ENCODE assay signal across 8 cellular contexts in the genomic region with DNA sequence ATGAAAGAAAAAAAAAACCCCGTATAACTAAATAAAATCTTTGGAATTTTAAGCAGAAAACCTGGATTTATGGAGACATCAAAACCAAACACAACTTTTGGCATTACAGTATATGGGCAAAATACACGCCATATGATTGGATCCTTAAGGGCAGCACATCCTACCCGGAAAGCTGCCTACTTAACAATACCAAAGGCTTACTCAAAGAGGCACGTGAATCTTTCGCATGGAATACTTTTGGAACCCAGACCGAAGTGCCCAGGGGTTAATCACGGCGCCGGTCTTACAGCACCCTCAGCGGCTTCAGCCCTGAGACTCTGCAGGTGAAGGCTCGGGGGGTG. TPM values are rescaled to one million over a fixed set of nuclear protein-coding genes. Genes with fewer than 3 reads are reported as not detected.
DNase-seq lines count a peak whose midpoint lies in the region; ATAC-seq, FAIRE-seq and TF ChIP-seq lines count a peak whose summit lies in the region.

No MANE protein-coding gene starts in this region.

- no peak overlapping the region for H3K27ac Mint-ChIP-seq in activated naive CD4-positive, alpha-beta T cell treated with anti-CD3 and anti-CD28 coated beads, Interleukin-2, amount 50 U/mL, for 24 hours
- H3K27ac Mint-ChIP-seq in activated naive CD4-positive, alpha-beta T cell treated with anti-CD3 and anti-CD28 coated beads, Interleukin-2, amount 50 U/mL, for 72 hours = no peak overlapping the region
- no peak overlapping the region for H3K27ac Mint-ChIP-seq in activated naive CD8-positive, alpha-beta T cell treated with anti-CD3 and anti-CD28 coated beads, Interleukin-2, amount 10 ng/mL, durations not matched to agents 7 days and 5 days
- no peak overlapping the region for H3K27ac Mint-ChIP-seq in Calu3 (ENCODE audit: unreplicated experiment)

- H3K9me3 ChIP-seq in iPS DF 6.9 (ENCODE audit: control insufficient read depth, insufficient read depth, low read length) (no peaks in the 10 kb centered on the region), small intestine (ENCODE audit: control insufficient read depth, low read depth) (no peaks in the 10 kb centered on the region)

- peaks cover 29% of the 10 kb centered on the region for H3K27me3 Mint-ChIP-seq in activated naive CD4-positive, alpha-beta T cell treated with anti-CD3 and anti-CD28 coated beads, Interleukin-2, amount 50 U/mL, for 24 hours
- H3K27me3 Mint-ChIP-seq in activated naive CD8-positive, alpha-beta T cell treated with anti-CD3 and anti-CD28 coated beads, Interleukin-2, amount 10 ng/mL, durations not matched to agents 7 days and 5 days = peaks cover 31% of the 10 kb centered on the region
- no peaks in the 10 kb centered on the region for H3K27me3 Mint-ChIP-seq in Calu3 (ENCODE audit: unreplicated experiment)

- BruUV-seq in Calu3 (replicated peaks; lab: Mats Ljungman, UMichigan) = no TSS peak

- no peaks in the 10 kb centered on the region for H3K9me3 Mint-ChIP-seq in activated naive CD4-positive, alpha-beta T cell treated with anti-CD3 and anti-CD28 coated beads, Interleukin-2, amount 50 U/mL, for 24 hours
- H3K9me3 Mint-ChIP-seq in activated naive CD4-positive, alpha-beta T cell treated with anti-CD3 and anti-CD28 coated beads, Interleukin-2, amount 50 U/mL, for 72 hours = no peaks in the 10 kb centered on the region
- no peaks in the 10 kb centered on the region for H3K9me3 Mint-ChIP-seq in activated naive CD8-positive, alpha-beta T cell treated with anti-CD3 and anti-CD28 coated beads, Interleukin-2, amount 10 ng/mL, durations not matched to agents 7 days and 5 days
- H3K9me3 Mint-ChIP-seq in Calu3 (ENCODE audit: low read depth, unreplicated experiment) = no peaks in the 10 kb centered on the region

- no CpG with 5 or more reads among the region's 11 CpGs for WGBS in iPS DF 6.9 (ENCODE audit: insufficient coverage, insufficient read length)
- 2 to 10% (median 4%) methylated on average over 11 of the region's 11 CpGs for WGBS in small intestine, 3 donors

- DNase-seq in activated naive CD4-positive, alpha-beta T cell treated with anti-CD3 and anti-CD28 coated beads, Interleukin-2, amount 50 U/mL, for 72 hours (ENCODE audit: low spot score in 2 of 2) = no peak
- no peak for DNase-seq in activated naive CD8-positive, alpha-beta T cell treated with anti-CD3 and anti-CD28 coated beads, Interleukin-2, amount 10 ng/mL, durations not matched to agents 7 days and 5 days
- no peak for DNase-seq in iPS DF 6.9 (ENCODE audit: low read depth, low spot score)
- DNase-seq in small intestine = peak; percentile 4
- DNase-seq in activated effector memory CD4-positive, alpha-beta T cell treated with Interleukin-2 at 50 U/mL for 16 hours = no peak
- no peak for DNase-seq in Calu3

- H3K4me3 ChIP-seq in iPS DF 6.9 (ENCODE audit: low read length) (peak overlapping the region; percentile 40; the same call in 1 of the 2 replicates), small intestine (ENCODE audit: low read depth in 1 of 2, low read length in 2 of 2) (peak overlapping the region; percentile 20 to 42)

- H3K36me3 ChIP-seq in iPS DF 6.9 (ENCODE audit: control insufficient read depth, insufficient read depth, low read length) (0 out of 2 replicates have a peak, but pooled peaks cover 3% of the 10 kb centered on the region), small intestine (ENCODE audit: control insufficient read depth in 2 of 2, insufficient read depth in 2 of 2, low read length in 2 of 2) (no peaks in the 10 kb centered on the region)

- ATAC-seq in activated naive CD4-positive, alpha-beta T cell treated with anti-CD3 and anti-CD28 coated beads, Interleukin-2, amount 50 U/mL, for 72 hours = no peak
- peak; percentile 55 for ATAC-seq in HG03442 (IDR thresholded peaks at IDR 0.05; ENCODE audit: unreplicated experiment)
- peak; percentile 20 for ATAC-seq in activated naive CD8-positive, alpha-beta T cell treated with anti-CD3 and anti-CD28 coated beads, Interleukin-2, amount 10 ng/mL, durations not matched to agents 7 days and 5 days (ENCODE audit: low read depth)

- H3K4me1 ChIP-seq in iPS DF 6.9 (ENCODE audit: control insufficient read depth, insufficient read depth, low read length) = no peaks in the 10 kb centered on the region
- no peaks in the 10 kb centered on the region for H3K4me1 ChIP-seq in small intestine (ENCODE audit: control insufficient read depth in 2 of 2, insufficient read depth in 1 of 2, low read depth in 1 of 2, low read length in 1 of 2)

- POLR2A ChIA-PET in activated naive CD8-positive, alpha-beta T cell treated with anti-CD3 and anti-CD28 coated beads, Interleukin-2, amount 10 ng/mL, durations not matched to agents 7 days and 5 days (lab: Charles Lee) = no interaction called here

- no peak for FAIRE-seq in small intestine (lab: Jason Lieb, UNC)

- no peaks in the 10 kb centered on the region for H3K27me3 ChIP-seq in iPS DF 6.9 (ENCODE audit: control insufficient read depth, insufficient read depth, low read length)
- H3K27me3 ChIP-seq in small intestine (ENCODE audit: control insufficient read depth in 2 of 2, insufficient read depth in 2 of 2, low read length in 2 of 2) = peaks cover 0 to 3% of the 10 kb centered on the region in 2 donors

- H3K27ac ChIP-seq in iPS DF 6.9 (ENCODE audit: low read length) = no peak overlapping the region
- no peak overlapping the region for H3K27ac ChIP-seq in small intestine (ENCODE audit: low read depth in 1 of 2, low read length in 1 of 2)

- no peak for TF ChIP-seq CTCF in Calu3 (IDR thresholded peaks at IDR 0.05; ENCODE audit: unreplicated experiment)

- H3K36me3 Mint-ChIP-seq in activated naive CD4-positive, alpha-beta T cell treated with anti-CD3 and anti-CD28 coated beads, Interleukin-2, amount 50 U/mL, for 24 hours = no peaks in the 10 kb centered on the region
- peaks cover 6% of the 10 kb centered on the region in 2 donors for H3K36me3 Mint-ChIP-seq in activated naive CD4-positive, alpha-beta T cell treated with anti-CD3 and anti-CD28 coated beads, Interleukin-2, amount 50 U/mL, for 72 hours
- H3K36me3 Mint-ChIP-seq in activated naive CD8-positive, alpha-beta T cell treated with anti-CD3 and anti-CD28 coated beads, Interleukin-2, amount 10 ng/mL, durations not matched to agents 7 days and 5 days = no peaks in the 10 kb centered on the region
- no peaks in the 10 kb centered on the region for H3K36me3 Mint-ChIP-seq in Calu3 (ENCODE audit: insufficient read depth, unreplicated experiment)

- intact Hi-C loops in Calu3 (cut with micrococcal nuclease; ENCODE audit: unreplicated experiment) = no loop called here

- CTCF ChIA-PET in Calu3 (lab: Charles Lee) = no interaction called here

- H3K4me1 Mint-ChIP-seq in activated naive CD4-positive, alpha-beta T cell treated with anti-CD3 and anti-CD28 coated beads, Interleukin-2, amount 50 U/mL, for 24 hours = peaks cover 15% of the 10 kb centered on the region
- peaks cover 10% of the 10 kb centered on the region for H3K4me1 Mint-ChIP-seq in activated naive CD8-positive, alpha-beta T cell treated with anti-CD3 and anti-CD28 coated beads, Interleukin-2, amount 10 ng/mL, durations not matched to agents 7 days and 5 days
- no peaks in the 10 kb centered on the region for H3K4me1 Mint-ChIP-seq in Calu3 (ENCODE audit: low read depth, unreplicated experiment)

- peak overlapping the region; percentile 87 for H3K4me3 Mint-ChIP-seq in activated naive CD4-positive, alpha-beta T cell treated with anti-CD3 and anti-CD28 coated beads, Interleukin-2, amount 50 U/mL, for 24 hours
- H3K4me3 Mint-ChIP-seq in activated naive CD8-positive, alpha-beta T cell treated with anti-CD3 and anti-CD28 coated beads, Interleukin-2, amount 10 ng/mL, durations not matched to agents 7 days and 5 days = peak overlapping the region; percentile 81
- H3K4me3 Mint-ChIP-seq in Calu3 (ENCODE audit: low read depth, unreplicated experiment) = no peak overlapping the region

RNA-seq across cellular contexts. Expression of a gene that starts 0.4 kb away (rescaled TPM):
- total RNA-seq in activated naive CD4-positive, alpha-beta T cell treated with anti-CD3 and anti-CD28 coated beads, Interleukin-2, amount 50 U/mL, for 72 hours = under 1 TPM; 0.46 to 0.62 TPM
- total RNA-seq in activated naive CD8-positive, alpha-beta T cell treated with anti-CD3 and anti-CD28 coated beads, Interleukin-2, amount 10 ng/mL, durations not matched to agents 7 days and 5 days = not detected
- polyA plus RNA-seq in small intestine = under 1 TPM in 1 of 3 donors, not detected in 2; 0.37 TPM
- total RNA-seq in Calu3 (2022) = not detected in 2 replicates

RNA-seq across cellular contexts. Expression of a gene that starts 49.0 kb away (rescaled TPM):
- total RNA-seq in activated naive CD4-positive, alpha-beta T cell treated with anti-CD3 and anti-CD28 coated beads, Interleukin-2, amount 50 U/mL, for 72 hours = 10 to 100 TPM; 21.9 to 23.9 TPM
- total RNA-seq in activated naive CD8-positive, alpha-beta T cell treated with anti-CD3 and anti-CD28 coated beads, Interleukin-2, amount 10 ng/mL, durations not matched to agents 7 days and 5 days = 10 to 100 TPM; 19.7 to 19.8 TPM
- polyA plus RNA-seq in small intestine = 10 to 100 TPM in 2 of 3 donors, 1 to 10 TPM in 1; 3.4 to 13.7 (median 11.1) TPM
- total RNA-seq in Calu3 (2022) = not detected in 2 replicates

Comparison
In these comparisons a context has a peak if more than half of its experiments do, and no peak if none do; other contexts are left out.
1. ATAC-seq: peak in HG03442 (single experiment) and activated naive CD8-positive, alpha-beta T cell treated with anti-CD3 and anti-CD28 coated beads, Interleukin-2, amount 10 ng/mL, durations not matched to agents 7 days and 5 days (single experiment); none in activated naive CD4-positive, alpha-beta T cell treated with anti-CD3 and anti-CD28 coated beads, Interleukin-2, amount 50 U/mL, for 72 hours (0 of 2).
2. RNA of a gene that starts 49.0 kb away (total RNA-seq): 21.9 to 23.9 TPM in activated naive CD4-positive, alpha-beta T cell treated with anti-CD3 and anti-CD28 coated beads, Interleukin-2, amount 50 U/mL, for 72 hours and 19.7 to 19.8 TPM in activated naive CD8-positive, alpha-beta T cell treated with anti-CD3 and anti-CD28 coated beads, Interleukin-2, amount 10 ng/mL, durations not matched to agents 7 days and 5 days; not detected in Calu3; every median in the first group is over 10 times any median in the second.